Comparison of ENCODE assay signal across 7 cellular contexts in the genomic region with DNA sequence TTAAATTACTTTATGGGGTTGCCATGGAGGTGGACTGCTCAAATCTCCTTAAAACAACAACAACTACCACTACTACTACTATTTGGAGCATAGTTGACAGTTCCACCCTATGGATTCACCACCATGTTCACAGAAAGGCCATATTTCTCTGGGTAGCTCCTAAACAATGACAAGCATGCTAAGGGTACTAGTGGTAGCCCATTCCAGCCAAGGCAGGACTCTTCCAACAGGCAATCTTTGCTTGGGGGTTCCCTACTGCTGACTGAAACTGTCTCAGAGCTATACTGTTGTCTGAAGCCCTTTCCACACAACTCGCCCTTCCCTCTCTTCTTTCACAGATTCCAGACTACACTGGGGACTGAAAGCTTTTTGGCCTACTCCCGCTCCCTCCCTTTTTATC.
"Had no signal": no experiment of that assay in that cellular context is flagged by ENCODE, and none has a peak within 500 bp of the region (broad histone marks: within the 10 kb centered on the region; RNA-seq: fewer than 3 reads in every experiment).

No MANE protein-coding gene starts in this region.

- FAIRE-seq: HepG2 had no signal

- H3K9me3 ChIP-seq: HAP-1 had no signal

- DNase-seq: GM23248, GOT3, H7 had no signal

- H3K9ac ChIP-seq: GM23248 had no signal

- H3K4me3 ChIP-seq: GM23248, HAP-1 had no signal

- H3K4me1 ChIP-seq: HAP-1 had no signal

- ATAC-seq: HCT116, HepG2 had no signal

- H3K36me3 ChIP-seq: HAP-1 had no signal

- H2AFZ ChIP-seq: GM23248 had no signal

- H3K27ac ChIP-seq: GM23248, HL-60 had no signal
